ENCODE assay signal across 16 cellular contexts in the genomic region with DNA sequence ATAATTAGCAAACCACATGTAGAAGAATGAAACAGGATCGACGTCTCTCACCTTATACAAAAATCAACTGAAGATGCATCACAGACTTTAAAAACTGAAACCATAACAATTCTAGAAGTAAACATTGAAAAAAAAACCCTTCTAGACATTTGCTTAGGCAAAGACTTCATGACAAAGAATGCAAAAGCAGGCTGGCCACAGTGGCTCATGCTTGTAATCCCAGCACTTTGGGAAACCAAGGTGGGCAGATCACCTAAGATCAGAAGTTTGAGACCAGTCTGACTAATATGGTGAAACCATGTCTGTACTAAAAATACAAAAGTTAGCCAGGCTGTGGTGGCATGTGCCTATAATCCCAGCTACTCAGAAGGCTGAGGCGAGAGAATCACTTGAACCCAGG.
DNase-seq lines count a peak whose midpoint lies in the region; ATAC-seq, FAIRE-seq and TF ChIP-seq lines count a peak whose summit lies in the region.
"Had no signal": no experiment of that assay in that cellular context is flagged by ENCODE, and none has a peak within 500 bp of the region (broad histone marks: within the 10 kb centered on the region; RNA-seq: fewer than 3 reads in every experiment).

No MANE protein-coding gene starts in this region.

- no peak overlapping the region for H2BK5ac ChIP-seq in IMR-90 (ENCODE audit: low read depth, low read length, poor library complexity, severe bottlenecking)

- dilution Hi-C loops in IMR-90 (cut with HindIII; ENCODE audit: low sequenced_read_pairs, unreplicated experiment): no loop called here

- H3K9me1 ChIP-seq in IMR-90 (ENCODE audit: insufficient read depth, low read length): no peaks in the 10 kb centered on the region

- BruUV-seq in IMR-90 (replicated peaks; lab: Mats Ljungman, UMichigan) (no TSS peak), GM12878 (replicated peaks; lab: Mats Ljungman, UMichigan) (no TSS peak), MCF 10A (replicated peaks; lab: Mats Ljungman, UMichigan) (no TSS peak)

- no peak overlapping the region for H2AFZ ChIP-seq in IMR-90 (replicated peaks; ENCODE audit: low read length, poor library complexity)
- no peak overlapping the region for H2AFZ ChIP-seq in GM12878 (ENCODE audit: control insufficient read depth, low read depth, low read length)
- H2AFZ ChIP-seq: GM23248 had no signal

- FAIRE-seq in GM12878 (lab: Jason Lieb, UNC): no peak

- RAD21 ChIA-PET in GM12878 (lab: Charles Lee; ENCODE audit: unreplicated experiment): no interaction called here

- no peak overlapping the region for H2BK20ac ChIP-seq in IMR-90 (ENCODE audit: low read depth, low read length)

- no peaks in the 10 kb centered on the region for H3K36me3 Mint-ChIP-seq in activated T-cell treated with anti-CD3 and anti-CD28 coated beads, Interleukin-2, amount 50 U/mL, for 72 hours (ENCODE audit: insufficient read depth in 2 of 2)
- H3K36me3 Mint-ChIP-seq in MCF 10A (ENCODE audit: insufficient read depth, unreplicated experiment): no peaks in the 10 kb centered on the region
- H3K36me3 Mint-ChIP-seq: CD14-positive monocyte; CD4-positive, alpha-beta memory T cell had no signal

- H3K79me2 ChIP-seq in GM12878 (ENCODE audit: control insufficient read depth, insufficient read depth, low read length): no peaks in the 10 kb centered on the region

- POLR2A ChIA-PET in IMR-90 (lab: Charles Lee; ENCODE audit: unreplicated experiment) (no interaction called here), GM12878 (lab: Charles Lee) (no interaction called here), MCF 10A (lab: Yijun Ruan, JAX) (no interaction called here)

- H3K4me1 Mint-ChIP-seq in activated T-cell treated with anti-CD3 and anti-CD28 coated beads, Interleukin-2, amount 50 U/mL, for 72 hours (ENCODE audit: low read depth): no peaks in the 10 kb centered on the region
- H3K4me1 Mint-ChIP-seq in MCF 10A (ENCODE audit: insufficient read depth, unreplicated experiment): no peaks in the 10 kb centered on the region
- H3K4me1 Mint-ChIP-seq: CD14-positive monocyte; CD4-positive, alpha-beta memory T cell had no signal

- no peak overlapping the region for H2AK9ac ChIP-seq in IMR-90 (replicated peaks; ENCODE audit: low read depth, low read length, poor library complexity)

- CTCF ChIA-PET in IMR-90 (lab: Yijun Ruan, JAX): no interaction called here
- CTCF ChIA-PET in GM12878 (lab: Yijun Ruan, JAX): no interaction called here
- CTCF ChIA-PET in MCF 10A (lab: Yijun Ruan, JAX): no interaction called here

- H3K23ac ChIP-seq in IMR-90 (ENCODE audit: low read depth, low read length): no peak overlapping the region

- H3K4ac ChIP-seq in IMR-90 (ENCODE audit: low read depth, low read length): peak overlapping the region; percentile 35; the same call in 1 of the 2 replicates

- no peak overlapping the region for H4K8ac ChIP-seq in IMR-90 (ENCODE audit: low read depth in 2 of 2, low read length in 2 of 2)

- intact Hi-C loops in IMR-90 (cut with micrococcal nuclease) (no loop called here), GM12878 (cut with micrococcal nuclease; ENCODE audit: unreplicated experiment) (no loop called here), MCF 10A (cut with micrococcal nuclease) (no loop called here)

- no peak for TF ChIP-seq EP300 in GM12878 (IDR thresholded peaks at IDR 0.05; ENCODE audit: borderline replicate concordance in 1 of 2, control insufficient read depth in 1 of 2, low read depth in 2 of 2, low read length in 2 of 2)

- H4K20me1 ChIP-seq in IMR-90 (ENCODE audit: insufficient read depth, low read length): no peaks in the 10 kb centered on the region
- H4K20me1 ChIP-seq in GM12878 (ENCODE audit: control insufficient read depth, insufficient read depth): no peaks in the 10 kb centered on the region
- H4K20me1 ChIP-seq: BLaER1 had no signal

- no peak overlapping the region for H2AK5ac ChIP-seq in IMR-90 (ENCODE audit: low read depth, low read length)

- H3K4me2 ChIP-seq in IMR-90 (ENCODE audit: low read depth, low read length) (no peak overlapping the region), GM12878 (ENCODE audit: control insufficient read depth, insufficient read depth) (no peak overlapping the region)
- H3K4me2 ChIP-seq: BLaER1 had no signal

- H3K9me3 Mint-ChIP-seq in activated T-cell treated with anti-CD3 and anti-CD28 coated beads, Interleukin-2, amount 50 U/mL, for 72 hours: peaks cover 5 to 8% of the 10 kb centered on the region in 2 donors
- no peaks in the 10 kb centered on the region for H3K9me3 Mint-ChIP-seq in MCF 10A (ENCODE audit: unreplicated experiment)

- peak in 1 of 2 donors; percentile 7 for DNase-seq in activated T-cell treated with anti-CD3 and anti-CD28 coated beads, Interleukin-2, amount 50 U/mL, for 72 hours
- no peak for DNase-seq in activated T-cell treated with anti-CD3 and anti-CD28 coated beads, Interleukin-2, amount 50 U/mL, for 1 hour
- no peak for DNase-seq in IMR-90
- DNase-seq in GM12878 (ENCODE audit: low read depth, low spot score): no peak
- no peak for DNase-seq in MCF 10A (ENCODE audit: unreplicated experiment)
- DNase-seq: 8988T; CD4-positive, alpha-beta memory T cell; DMS153; DMS79; GDM1; GM23248 had no signal

- H2BK120ac ChIP-seq in IMR-90 (ENCODE audit: low read depth, low read length): peak overlapping the region; percentile 8; the same call in 1 of the 2 replicates

- H3K36me3 ChIP-seq in IMR-90 (ENCODE audit: control insufficient read depth, insufficient read depth, low read length) (no peaks in the 10 kb centered on the region), GM12878 (ENCODE audit: control insufficient read depth in 2 of 2, insufficient read depth in 2 of 2, low read length in 1 of 2) (no peaks in the 10 kb centered on the region)
- H3K36me3 ChIP-seq: BLaER1, HAP-1 had no signal

- no peak overlapping the region for H3K27ac ChIP-seq in IMR-90 (ENCODE audit: insufficient read depth, low read length)
- H3K27ac ChIP-seq in GM12878 (ENCODE audit: control insufficient read depth, insufficient read depth): no peak overlapping the region
- H3K27ac ChIP-seq: BLaER1, GM23248 had no signal

- H3K4me1 ChIP-seq in IMR-90 (ENCODE audit: control insufficient read depth, insufficient read depth, low read length) (no peaks in the 10 kb centered on the region), GM12878 (ENCODE audit: control insufficient read depth, insufficient read depth, low read length) (no peaks in the 10 kb centered on the region)
- H3K4me1 ChIP-seq: BLaER1, HAP-1 had no signal

- no peak overlapping the region for H3K27ac Mint-ChIP-seq in activated T-cell treated with anti-CD3 and anti-CD28 coated beads, Interleukin-2, amount 50 U/mL, for 72 hours
- no peak overlapping the region for H3K27ac Mint-ChIP-seq in MCF 10A (ENCODE audit: low read depth, unreplicated experiment)
- H3K27ac Mint-ChIP-seq: CD14-positive monocyte; CD4-positive, alpha-beta memory T cell had no signal

- WGBS in IMR-90 (ENCODE audit: extremely low coverage in 2 of 2, insufficient read length in 1 of 2), 2 experiments: no CpG with 5 or more reads among the region's 3 CpGs
- 0% methylated on average over 3 of the region's 3 CpGs for WGBS in GM12878 (ENCODE audit: insufficient coverage, insufficient replicate concordance, low lambda C conversion rate, missing lambda C conversion rate)

- no peak overlapping the region for H4K91ac ChIP-seq in IMR-90 (ENCODE audit: insufficient read depth, low read depth, low read length)

- no peak overlapping the region for H2BK15ac ChIP-seq in IMR-90 (ENCODE audit: low read depth, low read length)

- SMC1A ChIA-PET in GM12878 (lab: Charles Lee; ENCODE audit: uncharacterized antibody, unreplicated experiment): no interaction called here

- H3K27me3 ChIP-seq in IMR-90 (ENCODE audit: control insufficient read depth, insufficient read depth, low read length) (no peaks in the 10 kb centered on the region), GM12878 (replicated peaks in 1 of 2; ENCODE audit: control insufficient read depth in 2 of 2, insufficient read depth in 2 of 2, low read length in 1 of 2) (no peaks in the 10 kb centered on the region)
- H3K27me3 ChIP-seq: BLaER1 had no signal

- no peak overlapping the region for H3K4me3 Mint-ChIP-seq in activated T-cell treated with anti-CD3 and anti-CD28 coated beads, Interleukin-2, amount 50 U/mL, for 72 hours
- no peak overlapping the region for H3K4me3 Mint-ChIP-seq in MCF 10A (ENCODE audit: unreplicated experiment)
- H3K4me3 Mint-ChIP-seq: CD14-positive monocyte; CD4-positive, alpha-beta memory T cell had no signal

- peak; percentile 44 to 51 for ATAC-seq in activated T-cell treated with anti-CD3 and anti-CD28 coated beads, Interleukin-2, amount 50 U/mL, for 72 hours (replicated peaks in 1 of 2)
- ATAC-seq in GM18858 (IDR thresholded peaks at IDR 0.05; ENCODE audit: unreplicated experiment): peak; percentile 47
- ATAC-seq in IMR-90 (ENCODE audit: low read depth): no peak
- ATAC-seq in GM12878: peak; percentile 75
- no peak for ATAC-seq in SK-N-SH treated with all-trans-retinoic acid at 6 μM for 48 hours

- H4K5ac ChIP-seq in IMR-90 (ENCODE audit: low read depth, low read length): no peak overlapping the region

- TF ChIP-seq POLR2A in IMR-90 (IDR thresholded peaks at IDR 0.05; ENCODE audit: low read depth, low read length) (no peak), GM12878 (IDR thresholded peaks at IDR 0.05; ENCODE audit: low read depth, low read length) (no peak)

- H3K9ac ChIP-seq in IMR-90 (ENCODE audit: low read depth, low read length) (no peak overlapping the region), GM12878 (ENCODE audit: control insufficient read depth, insufficient read depth, low read length) (no peak overlapping the region)
- H3K9ac ChIP-seq: BLaER1, GM23248 had no signal

- H3K56ac ChIP-seq in IMR-90 (ENCODE audit: extremely low read depth, insufficient read depth, low read length): no peak overlapping the region

- in situ Hi-C loops in IMR-90 (cut with MboI; ENCODE audit: low sequenced_read_pairs) (no loop called here), GM12878 (cut with MboI) (no loop called here)

- H3K79me1 ChIP-seq in IMR-90 (ENCODE audit: low read depth in 1 of 2, low read length in 2 of 2): no peaks in the 10 kb centered on the region

- no peaks in the 10 kb centered on the region for H3K27me3 Mint-ChIP-seq in activated T-cell treated with anti-CD3 and anti-CD28 coated beads, Interleukin-2, amount 50 U/mL, for 72 hours (ENCODE audit: low read depth)
- no peaks in the 10 kb centered on the region for H3K27me3 Mint-ChIP-seq in MCF 10A (ENCODE audit: insufficient read depth, unreplicated experiment)
- H3K27me3 Mint-ChIP-seq: CD4-positive, alpha-beta memory T cell had no signal

- H3K9me3 ChIP-seq in IMR-90 (ENCODE audit: control insufficient read depth, insufficient read depth, low read length) (peaks cover under 1% of the 10 kb centered on the region; the same call in 1 of the 2 replicates), GM12878 (replicated peaks; ENCODE audit: control insufficient read depth, insufficient read depth, low read length) (no peaks in the 10 kb centered on the region)
- H3K9me3 ChIP-seq: BLaER1, HAP-1 had no signal

- H3K4me3 ChIP-seq in IMR-90 (ENCODE audit: insufficient read depth, low read depth, low read length) (no peak overlapping the region), GM12878 (no peak overlapping the region)
- H3K4me3 ChIP-seq: BLaER1, GM23248, HAP-1 had no signal

- no peak for TF ChIP-seq RAD21 in IMR-90 (IDR thresholded peaks at IDR 0.05; ENCODE audit: low read length)
- no peak for TF ChIP-seq RAD21 in GM12878 (IDR thresholded peaks at IDR 0.05; ENCODE audit: insufficient read depth, low read depth, low read length)

- no peak for TF ChIP-seq CTCF in IMR-90 (conservative IDR thresholded peaks at IDR 0.05; ENCODE audit: low read depth, low read length)
- no peak for TF ChIP-seq CTCF in GM12878 (IDR thresholded peaks at IDR 0.05 in 2 of 3, conservative IDR thresholded peaks at IDR 0.05 in 1 of 3; ENCODE audit: control insufficient read depth in 2 of 3, extremely low read depth in 1 of 3, insufficient read depth in 1 of 3, low read depth in 3 of 3, low read length in 3 of 3)
- TF ChIP-seq CTCF in MCF 10A (IDR thresholded peaks at IDR 0.05; ENCODE audit: unreplicated experiment): no peak

- no peak overlapping the region for H3K18ac ChIP-seq in IMR-90 (ENCODE audit: low read depth, low read length)

- no peak overlapping the region for H3K14ac ChIP-seq in IMR-90 (replicated peaks; ENCODE audit: low read depth, low read length)

Comparison
In these comparisons a context has a peak if more than half of its experiments do, and no peak if none do; other contexts are left out.
1. ATAC-seq: peak in activated T-cell treated with anti-CD3 and anti-CD28 coated beads, Interleukin-2, amount 50 U/mL, for 72 hours (2 of 2), GM18858 (single experiment) and GM12878 (single experiment); none in IMR-90 (single experiment) and SK-N-SH treated with all-trans-retinoic acid at 6 μM for 48 hours (single experiment).